Comparison of ENCODE assay signal across 16 cellular contexts in genomic region chr9:29311221-29311620, GRCh38.
DNase-seq lines count a peak whose midpoint lies in the region; ATAC-seq, FAIRE-seq and TF ChIP-seq lines count a peak whose summit lies in the region.
"Had no signal": no experiment of that assay in that cellular context is flagged by ENCODE, and none has a peak within 500 bp of the region (broad histone marks: within the 10 kb centered on the region; RNA-seq: fewer than 3 reads in every experiment).

No MANE protein-coding gene starts in this region.

- ATAC-seq in SK-N-SH treated with all-trans-retinoic acid at 6 μM for 48 hours (peak; percentile 69), HG03354 (IDR thresholded peaks at IDR 0.05; ENCODE audit: poor library complexity, severe bottlenecking, unreplicated experiment) (no peak), GM21786 (IDR thresholded peaks at IDR 0.05; ENCODE audit: unreplicated experiment) (no peak)
- ATAC-seq: GM12878 had no signal

- FAIRE-seq in H54 (lab: Jason Lieb, UNC): no peak
- FAIRE-seq: GM12878, GM18507 had no signal

- no peak for TF ChIP-seq POLR2A in H54 (IDR thresholded peaks at IDR 0.05; ENCODE audit: low read depth, low read length)

- DNase-seq in EL (peak; percentile 50), NCI-H226 (peak; percentile 12), kidney glomerular epithelial cell (lab: John Stamatoyannopoulos, UW) (peak; percentile 16), H54 (ENCODE audit: insufficient read length, low spot score) (no peak), NCI-H526 treated with DMSO at 0.1 percent for 48 hours (lab: John Stamatoyannopoulos, UW) (no peak)
- DNase-seq: 8988T; ACHN; CD4-positive, CD25-positive, alpha-beta regulatory T cell; DMS53; GM23248; H7 had no signal

TF ChIP-seq in SK-N-SH treated with all-trans-retinoic acid at 6 μM for 48 hours, 23 proteins besides CTCF, POLR2A, EP300 and RAD21:
- TF ChIP-seq TSHZ2 (CRISPR knock-in tag; IDR thresholded peaks at IDR 0.05) (no peak), ZC3H10 (CRISPR knock-in tag; IDR thresholded peaks at IDR 0.05) (no peak), CSRNP3 (CRISPR knock-in tag; IDR thresholded peaks at IDR 0.05) (no peak), OSR1 (CRISPR knock-in tag; IDR thresholded peaks at IDR 0.05) (no peak), TCF4 (CRISPR knock-in tag; IDR thresholded peaks at IDR 0.05; ENCODE audit: borderline replicate concordance) (no peak), PPARA (CRISPR knock-in tag; IDR thresholded peaks at IDR 0.05; ENCODE audit: borderline replicate concordance) (no peak), ESRRG (CRISPR knock-in tag; IDR thresholded peaks at IDR 0.05) (no peak), ZNF8 (CRISPR knock-in tag; IDR thresholded peaks at IDR 0.05) (no peak), POU6F1 (CRISPR knock-in tag; IDR thresholded peaks at IDR 0.05; ENCODE audit: borderline replicate concordance, low read depth) (no peak), ZNF565 (CRISPR knock-in tag; conservative IDR thresholded peaks at IDR 0.05; ENCODE audit: low read depth) (no peak), RARB (CRISPR knock-in tag; IDR thresholded peaks at IDR 0.05) (no peak), GLIS3 (CRISPR knock-in tag; IDR thresholded peaks at IDR 0.05) (no peak), ZFP30 (CRISPR knock-in tag; IDR thresholded peaks at IDR 0.05) (no peak)

Comparison
In these comparisons a context has a peak if more than half of its experiments do, and no peak if none do; other contexts are left out.
1. DNase-seq: peak in EL (single experiment), NCI-H226 (single experiment) and kidney glomerular epithelial cell (single experiment); none in H54 (single experiment) and NCI-H526 treated with DMSO at 0.1 percent for 48 hours (single experiment).